ENCODE assay signal across 24 cellular contexts in genomic region chr15:60555814-60556213, GRCh38.
DNase-seq lines count a peak whose midpoint lies in the region; ATAC-seq and TF ChIP-seq lines count a peak whose summit lies in the region.
"Had no signal": no experiment of that assay in that cellular context is flagged by ENCODE, and none has a peak within 500 bp of the region (broad histone marks: within the 10 kb centered on the region; RNA-seq: fewer than 3 reads in every experiment).

No MANE protein-coding gene starts in this region.

- H3K36me3 ChIP-seq in GM23338 (ENCODE audit: insufficient read depth), result no peaks in the 10 kb centered on the region
- H3K36me3 ChIP-seq in effector memory CD4-positive, alpha-beta T cell (ENCODE audit: control insufficient read depth, insufficient read depth, low read length), result peaks cover 5% of the 10 kb centered on the region
- H3K36me3 ChIP-seq: BLaER1 treated with 17β-estradiol and CSF1 and Interleukin-3, amounts not matched to agents 10 nM and 100 nM; cardiac muscle cell; SJSA1; tibial artery had no signal

- H3K9me3 ChIP-seq in effector memory CD4-positive, alpha-beta T cell (ENCODE audit: control insufficient read depth, low read length), result no peaks in the 10 kb centered on the region
- H3K9me3 ChIP-seq: mucosa of descending colon, SJSA1, tibial artery had no signal

- ATAC-seq in GM23338, result peak; percentile 24; the same call in 2 of the 3 replicates
- ATAC-seq in stimulated activated effector memory CD8-positive, alpha-beta T cell treated with anti-CD3 and anti-CD28 coated beads, Interleukin-12 subunit alpha, Interleukin-12 subunit beta, amount 100 ng/mL, for 72 hours, result no peak
- no peak for ATAC-seq in GM21515 (IDR thresholded peaks at IDR 0.05; ENCODE audit: unreplicated experiment)
- ATAC-seq in GM18511 (IDR thresholded peaks at IDR 0.05; ENCODE audit: unreplicated experiment), result no peak
- ATAC-seq: K562; mucosa of descending colon; sciatic nerve; stimulated activated naive CD8-positive, alpha-beta T cell treated with anti-CD3 and anti-CD28 coated beads, Interleukin-15, Interleukin-2, amounts not matched to agents 100 U/mL and 50 U/mL, for 24 hours had no signal

- no peaks in the 10 kb centered on the region for H3K27me3 ChIP-seq in GM23338 (ENCODE audit: insufficient read depth)
- H3K27me3 ChIP-seq in effector memory CD4-positive, alpha-beta T cell (replicated peaks; ENCODE audit: control insufficient read depth, insufficient read depth, low read length, poor library complexity, severe bottlenecking), result no peaks in the 10 kb centered on the region
- H3K27me3 ChIP-seq: BLaER1 treated with 17β-estradiol and CSF1 and Interleukin-3, amounts not matched to agents 10 nM and 100 nM; cardiac muscle cell; SJSA1; tibial artery had no signal

- no peak overlapping the region for H2AFZ ChIP-seq in GM23338
- H2AFZ ChIP-seq: GM23248 had no signal

- H3K27ac ChIP-seq in GM23338 (ENCODE audit: low read depth), result peak overlapping the region; percentile 80
- H3K27ac ChIP-seq in effector memory CD4-positive, alpha-beta T cell (ENCODE audit: insufficient read depth, low read length, poor library complexity, severe bottlenecking), result peak overlapping the region; percentile 62
- H3K27ac ChIP-seq: BLaER1 treated with 17β-estradiol and CSF1 and Interleukin-3, amounts not matched to agents 10 nM and 100 nM; cardiac muscle cell; GM23248; SJSA1; tibial artery had no signal

- no peak overlapping the region for H3K4me3 ChIP-seq in GM23338
- no peak overlapping the region for H3K4me3 ChIP-seq in effector memory CD4-positive, alpha-beta T cell (ENCODE audit: insufficient read depth, low read depth, low read length, poor library complexity, severe bottlenecking)
- H3K4me3 ChIP-seq: BLaER1 treated with 17β-estradiol and CSF1 and Interleukin-3, amounts not matched to agents 10 nM and 100 nM; cardiac muscle cell; GM23248; K562; mucosa of descending colon; SJSA1; tibial artery had no signal

- H3K36me3 Mint-ChIP-seq in activated naive CD4-positive, alpha-beta T cell treated with anti-CD3 and anti-CD28 coated beads, Interleukin-2, amount 50 U/mL, for 24 hours, result peaks cover 19% of the 10 kb centered on the region
- H3K36me3 Mint-ChIP-seq in activated naive CD4-positive, alpha-beta T cell treated with anti-CD3 and anti-CD28 coated beads, Interleukin-2, amount 10 ng/mL, durations not matched to agents 7 days and 5 days, result peaks cover 48% of the 10 kb centered on the region
- 0 out of 3 replicates have a peak, but pooled peaks cover 6% of the 10 kb centered on the region for H3K36me3 Mint-ChIP-seq in GM23338 (ENCODE audit: low read depth)
- H3K36me3 Mint-ChIP-seq in stimulated activated effector memory CD8-positive, alpha-beta T cell treated with anti-CD3 and anti-CD28 coated beads, Interleukin-12 subunit alpha, Interleukin-12 subunit beta, amount 100 ng/mL, for 72 hours, result peaks cover 100% of the 10 kb centered on the region

- H3K27me3 Mint-ChIP-seq in activated naive CD4-positive, alpha-beta T cell treated with anti-CD3 and anti-CD28 coated beads, Interleukin-2, amount 50 U/mL, for 24 hours, result no peaks in the 10 kb centered on the region
- H3K27me3 Mint-ChIP-seq in activated naive CD4-positive, alpha-beta T cell treated with anti-CD3 and anti-CD28 coated beads, Interleukin-2, amount 10 ng/mL, durations not matched to agents 7 days and 5 days, result no peaks in the 10 kb centered on the region
- H3K27me3 Mint-ChIP-seq in GM23338 (ENCODE audit: insufficient read depth, low read depth, poor library complexity), result peaks cover 2% of the 10 kb centered on the region
- H3K27me3 Mint-ChIP-seq: activated CD4-positive, alpha-beta T cell treated with anti-CD3 and anti-CD28 coated beads, Interleukin-2, amount 10 ng/mL, durations not matched to agents 7 days and 5 days had no signal

- peak overlapping the region; percentile 70 for H3K27ac Mint-ChIP-seq in activated naive CD4-positive, alpha-beta T cell treated with anti-CD3 and anti-CD28 coated beads, Interleukin-2, amount 50 U/mL, for 24 hours
- no peak overlapping the region for H3K27ac Mint-ChIP-seq in activated naive CD4-positive, alpha-beta T cell treated with anti-CD3 and anti-CD28 coated beads, Interleukin-2, amount 10 ng/mL, durations not matched to agents 7 days and 5 days
- H3K27ac Mint-ChIP-seq in GM23338, result peak overlapping the region; percentile 5; the same call in 1 of the 2 replicates
- peak overlapping the region; percentile 94 for H3K27ac Mint-ChIP-seq in stimulated activated effector memory CD8-positive, alpha-beta T cell treated with anti-CD3 and anti-CD28 coated beads, Interleukin-12 subunit alpha, Interleukin-12 subunit beta, amount 100 ng/mL, for 72 hours

- no peak for TF ChIP-seq CTCF in GM23338 (conservative IDR thresholded peaks at IDR 0.05; ENCODE audit: low read depth in 2 of 2)

- H3F3A ChIP-seq in GM23338 (replicated peaks; ENCODE audit: low read depth), result no peaks in the 10 kb centered on the region

- no peak overlapping the region for H3K4me3 Mint-ChIP-seq in activated naive CD4-positive, alpha-beta T cell treated with anti-CD3 and anti-CD28 coated beads, Interleukin-2, amount 50 U/mL, for 24 hours
- H3K4me3 Mint-ChIP-seq in activated naive CD4-positive, alpha-beta T cell treated with anti-CD3 and anti-CD28 coated beads, Interleukin-2, amount 10 ng/mL, durations not matched to agents 7 days and 5 days, result no peak overlapping the region
- H3K4me3 Mint-ChIP-seq in GM23338, result no peak overlapping the region; the same call in 2 of the 3 replicates
- peak overlapping the region; percentile 57 for H3K4me3 Mint-ChIP-seq in stimulated activated effector memory CD8-positive, alpha-beta T cell treated with anti-CD3 and anti-CD28 coated beads, Interleukin-12 subunit alpha, Interleukin-12 subunit beta, amount 100 ng/mL, for 72 hours
- H3K4me3 Mint-ChIP-seq: activated CD4-positive, alpha-beta T cell treated with anti-CD3 and anti-CD28 coated beads, Interleukin-2, amount 10 ng/mL, durations not matched to agents 7 days and 5 days; neural crest cell; T-helper 1 cell treated with Interleukin-12 subunit alpha and Interleukin-12 subunit beta and Interleukin-4 antibody, amounts not matched to agents 30 μg/mL and 1 μg/mL, for 36 hours had no signal

- no peaks in the 10 kb centered on the region for H3K79me2 ChIP-seq in GM23338 (replicated peaks; ENCODE audit: insufficient read depth)

- CTCF ChIA-PET in activated naive CD4-positive, alpha-beta T cell treated with anti-CD3 and anti-CD28 coated beads, Interleukin-2, amount 10 ng/mL, durations not matched to agents 7 days and 5 days (lab: Charles Lee), result no interaction called here

- H3K9me3 Mint-ChIP-seq in activated naive CD4-positive, alpha-beta T cell treated with anti-CD3 and anti-CD28 coated beads, Interleukin-2, amount 50 U/mL, for 24 hours, result no peaks in the 10 kb centered on the region
- H3K9me3 Mint-ChIP-seq in activated naive CD4-positive, alpha-beta T cell treated with anti-CD3 and anti-CD28 coated beads, Interleukin-2, amount 10 ng/mL, durations not matched to agents 7 days and 5 days, result peaks cover 8% of the 10 kb centered on the region
- peaks cover 4% of the 10 kb centered on the region; the same call in 1 of the 3 replicates for H3K9me3 Mint-ChIP-seq in GM23338
- no peaks in the 10 kb centered on the region for H3K9me3 Mint-ChIP-seq in stimulated activated effector memory CD8-positive, alpha-beta T cell treated with anti-CD3 and anti-CD28 coated beads, Interleukin-12 subunit alpha, Interleukin-12 subunit beta, amount 100 ng/mL, for 72 hours
- H3K9me3 Mint-ChIP-seq: neural crest cell had no signal

- DNase-seq in activated naive CD4-positive, alpha-beta T cell treated with anti-CD3 and anti-CD28 coated beads, Interleukin-2, amount 10 ng/mL, durations not matched to agents 7 days and 5 days, result no peak
- DNase-seq in GM23338 (ENCODE audit: low spot score) (peak; percentile 62), NCI-H774 (lab: John Stamatoyannopoulos, UW) (no peak)
- DNase-seq in effector memory CD4-positive, alpha-beta T cell, result no peak
- peak in 1 of 2 donors; percentile 40 for DNase-seq in stimulated activated effector memory CD8-positive, alpha-beta T cell treated with anti-CD3 and anti-CD28 coated beads, Interleukin-12 subunit alpha, Interleukin-12 subunit beta, amount 100 ng/mL, for 72 hours (ENCODE audit: low spot score in 2 of 2)
- DNase-seq: activated CD4-positive, alpha-beta T cell treated with anti-CD3 and anti-CD28 coated beads, Interleukin-2, amount 10 ng/mL, durations not matched to agents 7 days and 5 days; activated gamma-delta T cell treated with Interleukin-2 at 50 U/mL for 16 hours; GM23248; hypothalamus; mucosa of descending colon; NCI-H524; stimulated activated CD4-positive, alpha-beta T cell treated with anti-CD3 and anti-CD28 coated beads, Interleukin-4, amount 100 ng/mL, for 4 hours; stimulated activated naive CD8-positive, alpha-beta T cell treated with anti-CD3 and anti-CD28 coated beads, Interleukin-15, Interleukin-2, amounts not matched to agents 100 U/mL and 50 U/mL, for 24 hours; tibial artery had no signal

- H3K4me2 ChIP-seq in GM23338, result peak overlapping the region; percentile 54
- H3K4me2 ChIP-seq: BLaER1 treated with 17β-estradiol and CSF1 and Interleukin-3, amounts not matched to agents 10 nM and 100 nM had no signal

- H3K4me1 ChIP-seq in GM23338 (ENCODE audit: insufficient read depth), result peaks cover 65% of the 10 kb centered on the region
- peaks cover 65% of the 10 kb centered on the region for H3K4me1 ChIP-seq in effector memory CD4-positive, alpha-beta T cell (ENCODE audit: control insufficient read depth, insufficient read depth, low read length, poor library complexity, severe bottlenecking)
- H3K4me1 ChIP-seq: BLaER1 treated with 17β-estradiol and CSF1 and Interleukin-3, amounts not matched to agents 10 nM and 100 nM; SJSA1; tibial artery had no signal

- H4K20me1 ChIP-seq in GM23338 (replicated peaks; ENCODE audit: insufficient read depth), result no peaks in the 10 kb centered on the region

- peaks cover 90% of the 10 kb centered on the region for H3K4me1 Mint-ChIP-seq in activated naive CD4-positive, alpha-beta T cell treated with anti-CD3 and anti-CD28 coated beads, Interleukin-2, amount 50 U/mL, for 24 hours
- H3K4me1 Mint-ChIP-seq in activated naive CD4-positive, alpha-beta T cell treated with anti-CD3 and anti-CD28 coated beads, Interleukin-2, amount 10 ng/mL, durations not matched to agents 7 days and 5 days, result peaks cover 72% of the 10 kb centered on the region
- peaks cover 57% of the 10 kb centered on the region for H3K4me1 Mint-ChIP-seq in GM23338
- H3K4me1 Mint-ChIP-seq in stimulated activated effector memory CD8-positive, alpha-beta T cell treated with anti-CD3 and anti-CD28 coated beads, Interleukin-12 subunit alpha, Interleukin-12 subunit beta, amount 100 ng/mL, for 72 hours, result peaks cover 88% of the 10 kb centered on the region
- H3K4me1 Mint-ChIP-seq: neural crest cell had no signal

- H3K9me2 ChIP-seq in GM23338 (ENCODE audit: insufficient read depth), result no peaks in the 10 kb centered on the region

TF ChIP-seq in GM23338, 12 proteins besides CTCF, POLR2A, EP300 and RAD21 (continues in another document):
- TF ChIP-seq EZH2phosphoT487 (IDR thresholded peaks at IDR 0.05; ENCODE audit: unreplicated experiment), result no peak
- no peak for TF ChIP-seq EZH2 (IDR thresholded peaks at IDR 0.05; ENCODE audit: low read depth, unreplicated experiment)
- TF ChIP-seq STAT1 (IDR thresholded peaks at IDR 0.05; ENCODE audit: unreplicated experiment), result no peak
